In the genomic region with DNA sequence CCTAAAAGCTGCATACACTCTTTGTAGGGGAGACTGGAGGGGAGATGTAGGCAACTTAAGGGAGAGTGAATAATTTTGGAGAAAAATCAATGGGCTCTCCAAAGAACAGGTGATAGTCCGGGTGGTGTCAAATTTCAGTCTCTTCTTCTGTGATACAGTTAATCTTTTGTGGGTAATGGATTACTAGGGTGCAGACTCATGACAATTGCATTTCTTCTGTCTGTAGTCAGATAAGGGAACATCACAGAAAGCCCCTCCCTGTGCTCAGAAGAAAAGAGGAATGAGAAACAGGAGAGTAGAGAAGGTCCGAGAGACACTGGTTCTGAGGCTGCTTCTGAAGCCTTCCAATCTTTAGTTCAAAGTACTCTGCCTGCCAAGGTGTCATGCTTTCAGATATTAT, we compare ENCODE assay signal across 13 cellular contexts.
"Had no signal": no experiment of that assay in that cellular context is flagged by ENCODE, and none has a peak within 500 bp of the region (broad histone marks: within the 10 kb centered on the region; RNA-seq: fewer than 3 reads in every experiment).

No MANE protein-coding gene starts in this region.

- H3K27me3 ChIP-seq: cardiac muscle cell, heart right ventricle, neural progenitor cell, ovary, upper lobe of left lung had no signal

- H3K9me3 ChIP-seq: heart right ventricle, ovary, upper lobe of left lung had no signal

- H3K27ac ChIP-seq: cardiac muscle cell, heart right ventricle, neural progenitor cell, ovary, upper lobe of left lung had no signal

- ATAC-seq: heart right ventricle had no signal

- H3K4me1 ChIP-seq: heart right ventricle, neural progenitor cell, upper lobe of left lung had no signal

- H3K4me3 ChIP-seq: cardiac muscle cell, heart right ventricle, neural progenitor cell, ovary, upper lobe of left lung had no signal

- FAIRE-seq: keratinocyte, TTC549 had no signal

- DNase-seq: activated CD4-positive, alpha-beta T cell treated with anti-CD3 and anti-CD28 coated beads, Interleukin-2, amount 50 U/mL, for 1 hour; activated CD4-positive, CD25-positive, alpha-beta regulatory T cell; activated naive CD4-positive, alpha-beta T cell treated with anti-CD3 and anti-CD28 coated beads, Interleukin-2, amount 10 ng/mL, durations not matched to agents 7 days and 5 days; foreskin melanocyte; heart right ventricle; ovary; stimulated activated CD4-positive, alpha-beta T cell treated with anti-CD3 and anti-CD28 coated beads, Interleukin-4, amount 100 ng/mL, for 1 hour; stimulated activated CD8-positive, alpha-beta memory T cell treated with anti-CD3 and anti-CD28 coated beads, Interleukin-4, amount 100 ng/mL, for 48 hours; upper lobe of left lung had no signal

- H3K36me3 ChIP-seq: cardiac muscle cell, heart right ventricle, neural progenitor cell, ovary, upper lobe of left lung had no signal

- H3K4me2 ChIP-seq: neural progenitor cell had no signal
